Comparison of ENCODE assay signal across 10 cellular contexts in genomic region chr19:17616961-17617806, GRCh38.
DNase-seq lines count a peak whose midpoint lies in the region; ATAC-seq and TF ChIP-seq lines count a peak whose summit lies in the region.
"Had no signal": no experiment of that assay in that cellular context is flagged by ENCODE, and none has a peak within 500 bp of the region (broad histone marks: within the 10 kb centered on the region; RNA-seq: fewer than 3 reads in every experiment).

No MANE protein-coding gene starts in this region.

- no peaks in the 10 kb centered on the region for H3K9me3 ChIP-seq in osteoblast (ENCODE audit: low read depth, low read length)

- ATAC-seq in left lobe of liver, result no peak

- H3K27ac ChIP-seq in coronary artery (no peak overlapping the region), osteoblast (ENCODE audit: low read depth, low read length) (no peak overlapping the region)

- H3K4me3 ChIP-seq in coronary artery (peak overlapping the region; percentile 59), osteoblast (ENCODE audit: insufficient read depth, low read length) (no peak overlapping the region)

- no peaks in the 10 kb centered on the region for H3K27me3 ChIP-seq in osteoblast (ENCODE audit: insufficient read depth, low read length)

- H2AFZ ChIP-seq in osteoblast (ENCODE audit: low read length), result no peak overlapping the region

- H3K4me1 ChIP-seq in osteoblast (ENCODE audit: insufficient read depth, low read length), result no peaks in the 10 kb centered on the region

- no peaks in the 10 kb centered on the region for H4K20me1 ChIP-seq in osteoblast (ENCODE audit: insufficient read depth, low read length)

- H3K36me3 ChIP-seq in osteoblast (ENCODE audit: insufficient read depth, low read length), result no peaks in the 10 kb centered on the region

- peak overlapping the region; percentile 58 for H3K4me2 ChIP-seq in osteoblast (ENCODE audit: insufficient read depth, low read length)

- H3K79me2 ChIP-seq in osteoblast (ENCODE audit: insufficient read depth, low read length), result no peaks in the 10 kb centered on the region

- peak; percentile 39 for DNase-seq in ELR (ENCODE audit: low read depth)
- DNase-seq in LHCN-M2 (ENCODE audit: low read depth), result peak; percentile 23
- no peak for DNase-seq in coronary artery (ENCODE audit: low spot score)
- DNase-seq in osteoblast (ENCODE audit: insufficient read length, low spot score, missing footprints), result peak; percentile 80
- no peak for DNase-seq in KG1 (lab: John Stamatoyannopoulos, UW)
- no peak for DNase-seq in left lobe of liver (ENCODE audit: low spot score)
- DNase-seq in DMS153 treated with DMSO at 0.1 percent for 48 hours (lab: John Stamatoyannopoulos, UW; ENCODE audit: unreplicated experiment), result no peak
- no peak for DNase-seq in NCI-H2081 (lab: John Stamatoyannopoulos, UW)
- DNase-seq: effector memory CD4-positive, alpha-beta T cell; NCI-H526 had no signal

- TF ChIP-seq CTCF in coronary artery (IDR thresholded peaks at IDR 0.05), result no peak
- TF ChIP-seq CTCF in osteoblast (IDR thresholded peaks at IDR 0.05; ENCODE audit: extremely low read depth, low read depth, low read length), result no peak

Comparison
In these comparisons a context has a peak if more than half of its experiments do, and no peak if none do; other contexts are left out.
1. DNase-seq: peak in ELR (single experiment), LHCN-M2 (single experiment) and osteoblast (single experiment); none in coronary artery (single experiment), KG1 (single experiment), left lobe of liver (single experiment), DMS153 treated with DMSO at 0.1 percent for 48 hours (single experiment) and NCI-H2081 (0 of 2).